In the genomic region with DNA sequence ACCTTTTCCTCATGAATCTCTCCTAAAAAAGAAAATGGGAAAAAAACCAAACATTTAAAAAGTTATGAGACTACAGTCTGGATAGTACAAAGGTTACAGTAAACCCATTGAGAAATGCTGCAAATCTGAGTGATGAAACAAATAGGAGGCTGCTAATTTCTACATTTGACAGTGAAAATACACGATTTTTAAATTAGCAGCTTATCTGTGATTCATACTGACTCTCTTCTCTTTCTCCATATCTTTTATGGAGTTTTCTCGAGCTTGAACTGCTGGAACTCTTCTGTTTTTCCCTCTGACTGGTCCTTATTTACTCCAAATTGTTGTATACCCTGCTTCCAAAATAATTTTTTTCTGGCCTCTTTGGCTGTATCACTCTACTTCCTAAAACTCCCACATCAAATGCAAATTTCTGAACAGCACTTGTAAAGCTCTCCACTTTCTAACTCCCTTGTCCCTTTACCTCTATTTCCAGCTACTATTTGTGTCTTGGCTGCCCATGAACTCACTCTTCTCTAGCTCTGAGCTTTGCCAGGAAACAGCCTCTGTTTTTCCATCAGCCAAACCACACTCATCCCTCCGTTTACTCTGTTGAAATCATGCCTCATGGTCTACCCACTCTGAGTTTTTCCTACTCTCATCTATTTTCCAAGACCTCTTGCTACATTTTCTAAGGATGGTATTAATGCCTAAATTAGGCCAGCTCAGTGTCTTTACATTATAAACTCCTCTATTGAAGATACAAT, we compare ENCODE assay signal across 15 cellular contexts.
A peak's percentile ranks its signal among the peaks of the same experiment; 100 is the strongest.
DNase-seq lines count a peak whose midpoint lies in the region; FAIRE-seq and TF ChIP-seq lines count a peak whose summit lies in the region.
"Had no signal": no experiment of that assay in that cellular context is flagged by ENCODE, and none has a peak within 500 bp of the region (broad histone marks: within the 10 kb centered on the region; RNA-seq: fewer than 3 reads in every experiment).

No MANE protein-coding gene starts in this region.

- H3K36me3 ChIP-seq in A673 (ENCODE audit: insufficient read depth, low read length, poor library complexity, severe bottlenecking), result no peaks in the 10 kb centered on the region
- H3K36me3 ChIP-seq in mesenchymal stem cell (ENCODE audit: control insufficient read depth in 1 of 2, insufficient read depth in 2 of 2, low read depth in 1 of 2, low read length in 2 of 2), result peaks cover 0 to 10% of the 10 kb centered on the region in 2 experiments
- no peaks in the 10 kb centered on the region for H3K36me3 ChIP-seq in colonic mucosa

- H3K9ac ChIP-seq in mesenchymal stem cell (ENCODE audit: low read length), result peak overlapping the region; percentile 88
- no peak overlapping the region for H3K9ac ChIP-seq in colonic mucosa (ENCODE audit: low read depth in 2 of 2, low read length in 2 of 2)

- no peak overlapping the region for H2AFZ ChIP-seq in mesenchymal stem cell (ENCODE audit: low read depth, low read length)

- H4K8ac ChIP-seq in mesenchymal stem cell (ENCODE audit: low read length), result no peak overlapping the region

- H2BK120ac ChIP-seq in mesenchymal stem cell (ENCODE audit: low read depth, low read length), result no peak overlapping the region

- no peak overlapping the region for H3K4me2 ChIP-seq in mesenchymal stem cell (ENCODE audit: low read length, poor library complexity, severe bottlenecking)

- peak; percentile 84 for FAIRE-seq in H54 (lab: Jason Lieb, UNC)
- FAIRE-seq: GM12892 had no signal

- CTCF ChIA-PET in A673 (lab: Charles Lee), result no interaction called here

- DNase-seq in A673 (ENCODE audit: low spot score), result no peak
- DNase-seq in H54 (ENCODE audit: insufficient read length, low spot score), result no peak
- DNase-seq in astrocyte of the spinal cord (ENCODE audit: low read depth, low spot score), result peak; percentile 73
- DNase-seq in mesenchymal stem cell, result peak; percentile 85
- no peak for DNase-seq in NCI-H774 (lab: John Stamatoyannopoulos, UW)
- DNase-seq in colonic mucosa, result no peak
- DNase-seq in DMS114 treated with DMSO at 0.1 percent for 48 hours (lab: John Stamatoyannopoulos, UW; ENCODE audit: unreplicated experiment), result no peak
- no peak for DNase-seq in amniotic stem cell (lab: John Stamatoyannopoulos, UW)
- DNase-seq: activated T-cell treated with anti-CD3 and anti-CD28 coated beads, Interleukin-2, amount 50 U/mL, for 4 hours; CD8-positive, alpha-beta memory T cell; effector memory CD4-positive, alpha-beta T cell; kidney; NCI-H526 treated with DMSO at 0.1 percent for 48 hours; posterior cingulate gyrus had no signal

- no peak overlapping the region for H3K4ac ChIP-seq in mesenchymal stem cell (ENCODE audit: low read depth in 1 of 2, low read length in 2 of 2)

- H3K27me3 ChIP-seq in A673 (replicated peaks; ENCODE audit: insufficient read depth, low read depth, low read length, poor library complexity) (no peaks in the 10 kb centered on the region), mesenchymal stem cell (ENCODE audit: control insufficient read depth in 1 of 2, insufficient read depth in 1 of 2, low read length in 2 of 2) (no peaks in the 10 kb centered on the region), colonic mucosa (no peaks in the 10 kb centered on the region)

- intact Hi-C loops in A673 (cut with micrococcal nuclease; ENCODE audit: unreplicated experiment), result loop anchor here (10.0 kb wide), 1 partner anchor 285 kb away; no protein-coding TSS in a partner anchor
- intact Hi-C loops in colonic mucosa (cut with DNase I), result no loop called here

- BruUV-seq in A673 (replicated peaks; lab: Mats Ljungman, UMichigan), result no TSS peak

- H3K4me3 ChIP-seq in A673 (ENCODE audit: low read depth, low read length, poor library complexity, severe bottlenecking) (no peak overlapping the region), astrocyte of the spinal cord (ENCODE audit: low read depth, low read length) (no peak overlapping the region), mesenchymal stem cell (ENCODE audit: insufficient read depth in 1 of 2, low read depth in 1 of 2, low read length in 2 of 2) (peak overlapping the region in 1 of 2 experiments; percentile 35), colonic mucosa (no peak overlapping the region)

- H3K18ac ChIP-seq in mesenchymal stem cell (ENCODE audit: low read depth in 1 of 2, low read length in 2 of 2), result no peak overlapping the region

- H3K4me1 ChIP-seq in A673 (ENCODE audit: insufficient read depth, low read length, poor library complexity, severe bottlenecking) (peaks cover 45% of the 10 kb centered on the region), mesenchymal stem cell (ENCODE audit: control insufficient read depth, insufficient read depth, low read depth, low read length) (no peaks in the 10 kb centered on the region), colonic mucosa (no peaks in the 10 kb centered on the region)

- no peak overlapping the region for H3K23ac ChIP-seq in mesenchymal stem cell (ENCODE audit: low read length in 2 of 2)

- peaks cover 17% of the 10 kb centered on the region for H3K79me1 ChIP-seq in mesenchymal stem cell (replicated peaks; ENCODE audit: low read length, poor library complexity, severe bottlenecking)

- H3K9me3 ChIP-seq in A673 (ENCODE audit: low read depth, low read length, poor library complexity, severe bottlenecking), result no peaks in the 10 kb centered on the region
- no peaks in the 10 kb centered on the region for H3K9me3 ChIP-seq in mesenchymal stem cell (ENCODE audit: control insufficient read depth, low read length)
- H3K9me3 ChIP-seq in colonic mucosa, result no peaks in the 10 kb centered on the region

- H2BK15ac ChIP-seq in mesenchymal stem cell (ENCODE audit: low read depth, poor library complexity, severe bottlenecking), result no peak overlapping the region

- TF ChIP-seq CTCF in A673 (conservative IDR thresholded peaks at IDR 0.05; ENCODE audit: low read depth, low read length) (no peak), astrocyte of the spinal cord (IDR thresholded peaks at IDR 0.05; ENCODE audit: low read depth, low read length) (no peak), colonic mucosa (IDR thresholded peaks at IDR 0.05) (no peak)

- TF ChIP-seq POLR2A in H54 (IDR thresholded peaks at IDR 0.05; ENCODE audit: low read depth, low read length), result no peak

- H4K91ac ChIP-seq in mesenchymal stem cell (ENCODE audit: low read length), result no peak overlapping the region

- 32% methylated on average over 3 of the region's 3 CpGs for WGBS in mesenchymal stem cell

- H2AK5ac ChIP-seq in mesenchymal stem cell (ENCODE audit: low read length, severe bottlenecking), result no peak overlapping the region

- H3K14ac ChIP-seq in mesenchymal stem cell (ENCODE audit: low read length in 2 of 2), result no peak overlapping the region

- no peak overlapping the region for H2BK12ac ChIP-seq in mesenchymal stem cell (ENCODE audit: low read length in 2 of 2)

- H2BK5ac ChIP-seq in mesenchymal stem cell (ENCODE audit: low read depth, low read length, poor library complexity, severe bottlenecking), result no peak overlapping the region

- in situ Hi-C loops in astrocyte of the spinal cord (cut with HindIII; ENCODE audit: low sequenced_read_pairs), result no loop called here

- POLR2A ChIA-PET in A673 (lab: Charles Lee; ENCODE audit: low non-redundant PET), result no interaction called here

- H3K27ac ChIP-seq in A673 (ENCODE audit: low read depth, low read length, poor library complexity, severe bottlenecking) (peak overlapping the region; percentile 35), mesenchymal stem cell (ENCODE audit: low read length, poor library complexity, severe bottlenecking) (peak overlapping the region; percentile 29), colonic mucosa (no peak overlapping the region)

Comparison
In these comparisons a context has a peak if more than half of its experiments do, and no peak if none do; other contexts are left out.
1. DNase-seq: peak in astrocyte of the spinal cord (single experiment) and mesenchymal stem cell (single experiment); none in A673 (single experiment), H54 (single experiment), NCI-H774 (single experiment), colonic mucosa (single experiment), DMS114 treated with DMSO at 0.1 percent for 48 hours (single experiment) and amniotic stem cell (single experiment).